8 cellular contexts compared by ENCODE assay signal in genomic region chr5:141968914-141969608, GRCh38. TPM values are rescaled to one million over a fixed set of nuclear protein-coding genes. Genes with fewer than 3 reads are reported as not detected.
DNase-seq lines count a peak whose midpoint lies in the region; ATAC-seq and TF ChIP-seq lines count a peak whose summit lies in the region.

Gene RNF14, plus strand, starts transcription at chr5:141969105. Its CDS starts 4,484 bp downstream, at chr5:141973589.

- no peaks in the 10 kb centered on the region for H3K9me3 Mint-ChIP-seq in immature natural killer cell

- peak within 1 kb of the TSS; percentile 95 to 98 (median 97) for H3K27ac Mint-ChIP-seq in immature natural killer cell

- peak within 1 kb of the TSS; percentile 88 for H3K4me3 ChIP-seq in AG04449 (ENCODE audit: low read depth, low read length)
- peak within 1 kb of the TSS; percentile 73 to 87 (median 78) for H3K4me3 ChIP-seq in breast epithelium
- H3K4me3 ChIP-seq in spleen = peak within 1 kb of the TSS; percentile 59 to 78 (median 67)

- peak; percentile 28 for DNase-seq in AG04449 (ENCODE audit: low read depth, low spot score)
- DNase-seq in NCI-H2171 (lab: John Stamatoyannopoulos, UW) = peak; percentile 78
- DNase-seq in breast epithelium (ENCODE audit: low spot score in 2 of 2) = peak; percentile 89 to 91
- peak; percentile 94 to 95 (median 94) for DNase-seq in immature natural killer cell
- peak; percentile 100 for DNase-seq in spleen

- POLR2A ChIA-PET in AG04449 (lab: Yijun Ruan, JAX) = interaction anchor here (0.5 to 1.5 kb wide), 11 partner anchors 8 to 649 kb away, joined by 3 to 7 read pairs (median 3); partner anchors contain the start of genes DELE1, RELL2 and TAF7

- H3K4me3 Mint-ChIP-seq in immature natural killer cell = peak within 1 kb of the TSS; percentile 91 to 95 (median 95)

- H3K36me3 ChIP-seq in breast epithelium (no peaks in the 10 kb centered on the region), spleen (peaks cover 0 to 31% (median 3%) of the 10 kb centered on the region in 6 donors)

- WGBS in spleen, 5 donors = 0 to 1% (median 1%) methylated on average over 32 to 63 of the region's 63 CpGs

- H3K9me3 ChIP-seq in breast epithelium (no peaks in the 10 kb centered on the region), spleen (no peaks in the 10 kb centered on the region)

- H3K36me3 Mint-ChIP-seq in immature natural killer cell = peaks cover 0 to 4% (median 2%) of the 10 kb centered on the region in 3 donors

- H3K27me3 ChIP-seq in breast epithelium (no peaks in the 10 kb centered on the region), spleen (replicated peaks in 1 of 7) (no peaks in the 10 kb centered on the region)

- H3K4me1 ChIP-seq in breast epithelium (peaks cover 0 to 10% of the 10 kb centered on the region in 2 donors), spleen (peaks cover 13 to 60% (median 38%) of the 10 kb centered on the region in 6 donors)

- H3K27ac ChIP-seq in VCaP = peak within 1 kb of the TSS; percentile 90
- H3K27ac ChIP-seq in breast epithelium = peak within 1 kb of the TSS; percentile 97 to 98
- H3K27ac ChIP-seq in spleen = peak within 1 kb of the TSS; percentile 96 to 99 (median 97)

- peak; percentile 73 for TF ChIP-seq POLR2A in breast epithelium (IDR thresholded peaks at IDR 0.05)
- peak in 2 of 3 donors; percentile 76 to 79 for TF ChIP-seq POLR2A in spleen (IDR thresholded peaks at IDR 0.05)

- ATAC-seq in GM18858 (IDR thresholded peaks at IDR 0.05; ENCODE audit: unreplicated experiment) = peak; percentile 84
- ATAC-seq in HG03095 (IDR thresholded peaks at IDR 0.05; ENCODE audit: unreplicated experiment) = peak; percentile 89

- peak; percentile 88 for TF ChIP-seq CTCF in AG04449 (IDR thresholded peaks at IDR 0.05; ENCODE audit: insufficient read depth, low read length, missing control alignments)
- TF ChIP-seq CTCF in VCaP (conservative IDR thresholded peaks at IDR 0.05) = peak; percentile 96
- TF ChIP-seq CTCF in breast epithelium (IDR thresholded peaks at IDR 0.05) = peak; percentile 87 to 98 (median 95)
- peak; percentile 89 to 99 (median 97) for TF ChIP-seq CTCF in spleen (IDR thresholded peaks at IDR 0.05 in 8 of 11, conservative IDR thresholded peaks at IDR 0.05 in 3 of 11)

- peaks cover 2 to 8% (median 2%) of the 10 kb centered on the region in 3 donors for H3K27me3 Mint-ChIP-seq in immature natural killer cell (ENCODE audit: low read depth in 3 of 3)

- H3K4me1 Mint-ChIP-seq in immature natural killer cell = peaks cover 33 to 43% of the 10 kb centered on the region in 2 donors

- CTCF ChIA-PET in AG04449 (lab: Yijun Ruan, JAX) = interaction anchor here (0.6 to 20.8 kb wide), 39 partner anchors 10 to 358 kb away, joined by 3 to 828 read pairs (median 6); partner anchors contain the start of genes ARAP3, DELE1, GNPDA1 and PCDH1

- intact Hi-C loops in breast epithelium (cut with DNase I; ENCODE audit: low total_unique reads) (loop anchor here (5.0 to 10.0 kb wide), 2 partner anchors 274 to 418 kb away; no protein-coding TSS in a partner anchor), spleen (cut with DNase I; ENCODE audit: low total_unique reads) (no loop called here)

RNA-seq across cellular contexts. Expression of gene RNF14, which starts in this region (rescaled TPM):
- 10 to 100 TPM; 43.9 to 80.2 (median 60.6) TPM for total RNA-seq in breast epithelium
- polyA plus RNA-seq in immature natural killer cell = 10 to 100 TPM; 58.9 to 86.6 (median 70.9) TPM
- total RNA-seq in spleen = 10 to 100 TPM; 42.5 to 60.2 (median 45.8) TPM
- polyA plus RNA-seq in spleen = 10 to 100 TPM; 13.6 to 24.3 (median 21.8) TPM

Comparison
In these comparisons a context has a peak if more than half of its experiments do, and no peak if none do; other contexts are left out.
1. Peak in every context shown above with its lines: DNase-seq, ATAC-seq, H3K4me3 ChIP-seq and H3K27ac ChIP-seq.
2. DNase-seq: peak in every context shown above with its lines; median percentile 100 in spleen; 94 in immature natural killer cell; 90 in breast epithelium; 78 in NCI-H2171; 28 in AG04449.